37 cellular contexts compared by ENCODE assay signal in genomic region chr4:73414936-73415271, GRCh38. TPM values are rescaled to one million over a fixed set of nuclear protein-coding genes. Genes with fewer than 3 reads are reported as not detected.
"Had no signal": no experiment of that assay in that cellular context is flagged by ENCODE, and none has a peak within 500 bp of the region (broad histone marks: within the 10 kb centered on the region; RNA-seq: fewer than 3 reads in every experiment).

No MANE protein-coding gene starts in this region.

- FAIRE-seq: astrocyte, colon, TTC549 had no signal

- H3K4me3 ChIP-seq: esophagus muscularis mucosa, gastrocnemius medialis, heart left ventricle had no signal

- H3K4me1 ChIP-seq: esophagus muscularis mucosa, foreskin keratinocyte, gastrocnemius medialis, heart left ventricle had no signal

- H3K27me3 ChIP-seq: brain microvascular endothelial cell, esophagus muscularis mucosa, gastrocnemius medialis, heart left ventricle had no signal

- DNase-seq: activated CD4-positive, alpha-beta memory T cell treated with anti-CD3 and anti-CD28 coated beads, Interleukin-2, amount 10 ng/mL, durations not matched to agents 7 days and 5 days; activated CD4-positive, alpha-beta T cell treated with anti-CD3 and anti-CD28 coated beads for 1 hour; activated CD4-positive, alpha-beta T cell treated with anti-CD3 and anti-CD28 coated beads for 4 hours; activated CD4-positive, alpha-beta T cell treated with anti-CD3 and anti-CD28 coated beads, Interleukin-2, amount 10 ng/mL, durations not matched to agents 7 days and 5 days; activated CD4-positive, alpha-beta T cell treated with anti-CD3 and anti-CD28 coated beads, Interleukin-2, amount 50 U/mL, for 4 hours; activated CD8-positive, alpha-beta memory T cell treated with anti-CD3 and anti-CD28 coated beads, Interleukin-2, amount 50 U/mL, for 48 hours; activated gamma-delta T cell; activated naive CD4-positive, alpha-beta T cell; activated naive CD4-positive, alpha-beta T cell treated with anti-CD3 and anti-CD28 coated beads, Interleukin-2, amount 10 ng/mL, durations not matched to agents 7 days and 5 days; activated naive CD8-positive, alpha-beta T cell treated with anti-CD3 and anti-CD28 coated beads, Interleukin-2, amount 10 ng/mL, durations not matched to agents 7 days and 5 days; activated T-cell treated with anti-CD3 and anti-CD28 coated beads for 4 hours; activated T-cell treated with anti-CD3 and anti-CD28 coated beads, Interleukin-2, amount 50 U/mL, for 24 hours; activated T-cell treated with anti-CD3 and anti-CD28 coated beads, Interleukin-2, amount 50 U/mL, for 72 hours; amniotic stem cell; anterior cingulate cortex; brain microvascular endothelial cell; caudate nucleus; cortex of kidney; dermis blood vessel endothelial cell; effector CD4-positive, alpha-beta T cell; effector memory CD8-positive, alpha-beta T cell; erythroblast; gastrocnemius medialis; glutamatergic neuron; heart left ventricle; T-helper 2 cell had no signal

- H3K9me3 ChIP-seq: esophagus muscularis mucosa, gastrocnemius medialis, heart left ventricle had no signal

- H3K27ac ChIP-seq: brain microvascular endothelial cell, esophagus muscularis mucosa, foreskin keratinocyte, gastrocnemius medialis, heart left ventricle, VCaP had no signal

- ATAC-seq: activated naive CD4-positive, alpha-beta T cell treated with anti-CD3 and anti-CD28 coated beads, Interleukin-2, amount 50 U/mL, for 72 hours; activated T-cell treated with anti-CD3 and anti-CD28 coated beads, Interleukin-2, amount 50 U/mL, for 72 hours; effector memory CD8-positive, alpha-beta T cell; foreskin keratinocyte; gastrocnemius medialis; heart left ventricle; WTC11 had no signal

- H3K36me3 ChIP-seq: brain microvascular endothelial cell, esophagus muscularis mucosa, gastrocnemius medialis, heart left ventricle had no signal

RNA-seq across cellular contexts. Expression of gene ALB, which starts 10.8 kb away (rescaled TPM):
- total RNA-seq: activated CD4-positive, alpha-beta memory T cell treated with anti-CD3 and anti-CD28 coated beads, Interleukin-2, amount 10 ng/mL, durations not matched to agents 7 days and 5 days; activated CD4-positive, alpha-beta T cell treated with anti-CD3 and anti-CD28 coated beads, Interleukin-2, amount 10 ng/mL, durations not matched to agents 7 days and 5 days; activated naive CD4-positive, alpha-beta T cell treated with anti-CD3 and anti-CD28 coated beads, Interleukin-2, amount 50 U/mL, for 72 hours; activated naive CD8-positive, alpha-beta T cell treated with anti-CD3 and anti-CD28 coated beads, Interleukin-2, amount 10 ng/mL, durations not matched to agents 7 days and 5 days; astrocyte; chondrocyte; dermis blood vessel endothelial cell; foreskin keratinocyte; T-helper 1 cell treated with Interleukin-12 subunit alpha and Interleukin-12 subunit beta and Interleukin-4 antibody, amounts not matched to agents 30 ng/mL and 1 ng/mL, for 36 hours had no signal
- polyA plus RNA-seq: foreskin keratinocyte had no signal

RNA-seq across cellular contexts. Expression of gene AFP, which starts 21.1 kb away (rescaled TPM):
- total RNA-seq: activated CD4-positive, alpha-beta memory T cell treated with anti-CD3 and anti-CD28 coated beads, Interleukin-2, amount 10 ng/mL, durations not matched to agents 7 days and 5 days; activated CD4-positive, alpha-beta T cell treated with anti-CD3 and anti-CD28 coated beads, Interleukin-2, amount 10 ng/mL, durations not matched to agents 7 days and 5 days; activated naive CD4-positive, alpha-beta T cell treated with anti-CD3 and anti-CD28 coated beads, Interleukin-2, amount 50 U/mL, for 72 hours; activated naive CD8-positive, alpha-beta T cell treated with anti-CD3 and anti-CD28 coated beads, Interleukin-2, amount 10 ng/mL, durations not matched to agents 7 days and 5 days; activated T-cell treated with anti-CD3 and anti-CD28 coated beads, Interleukin-2, amount 50 U/mL, for 72 hours; chondrocyte; dermis blood vessel endothelial cell; esophagus muscularis mucosa; gastrocnemius medialis; heart left ventricle; T-helper 1 cell treated with Interleukin-12 subunit alpha and Interleukin-12 subunit beta and Interleukin-4 antibody, amounts not matched to agents 30 ng/mL and 1 ng/mL, for 36 hours had no signal
- polyA plus RNA-seq: adipose tissue, heart left ventricle had no signal
